In genomic region chr1:45785583-45785982, GRCh38 we compare ENCODE assay signal across 1 cellular context.
TF ChIP-seq lines count a peak whose summit lies in the region.

No MANE protein-coding gene starts in this region.

TF ChIP-seq in HepG2, 621 proteins besides CTCF, POLR2A, EP300 and RAD21 (continued from another document):
- TF ChIP-seq NFYC (CRISPR knock-in tag; IDR thresholded peaks at IDR 0.05) (no peak), ZNF75D (CRISPR knock-in tag; IDR thresholded peaks at IDR 0.05; ENCODE audit: borderline replicate concordance) (no peak), NR1H2 (CRISPR knock-in tag; IDR thresholded peaks at IDR 0.05; ENCODE audit: borderline replicate concordance, low read depth) (no peak), IRF1 (CRISPR knock-in tag; IDR thresholded peaks at IDR 0.05; ENCODE audit: low read depth) (no peak), ZSCAN21 (CRISPR knock-in tag; IDR thresholded peaks at IDR 0.05; ENCODE audit: borderline replicate concordance) (no peak), TOE1 (CRISPR knock-in tag; IDR thresholded peaks at IDR 0.05) (no peak)
